In the genomic region with DNA sequence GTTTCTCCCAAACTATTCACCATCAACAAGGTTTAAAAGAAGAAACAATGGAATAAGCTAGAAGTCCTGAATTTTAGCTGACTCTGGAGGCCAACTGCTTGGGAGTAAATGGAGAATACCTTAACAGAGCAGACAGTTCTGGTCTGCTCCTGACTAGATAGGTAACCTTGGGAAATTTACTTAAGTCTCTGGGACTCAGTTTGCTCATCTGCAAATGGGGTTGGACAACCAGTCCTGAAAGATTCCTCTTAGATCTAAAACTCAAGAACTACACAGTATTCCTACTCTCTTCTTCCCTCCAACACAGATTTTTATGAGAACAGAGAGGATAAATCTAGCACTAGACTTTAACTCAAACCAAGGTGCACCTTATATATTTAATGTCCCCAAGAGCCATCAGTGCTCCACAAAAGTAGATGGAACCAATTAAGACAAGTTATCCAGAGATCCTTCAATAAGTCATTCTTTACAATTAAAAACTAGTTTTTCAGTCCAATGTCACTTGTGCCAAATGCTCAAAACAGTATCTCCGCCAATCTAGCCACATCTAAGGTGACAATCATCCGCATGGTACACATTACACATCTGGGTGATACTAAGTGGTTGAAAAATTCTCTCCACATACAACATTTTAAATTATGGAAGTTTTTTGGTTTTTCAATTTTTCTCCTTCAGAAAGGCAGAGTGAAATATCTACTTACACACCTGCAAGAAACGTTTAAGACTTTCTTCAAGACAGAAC, we compare ENCODE assay signal across 9 cellular contexts. TPM values are rescaled to one million over a fixed set of nuclear protein-coding genes. Genes with fewer than 3 reads are reported as not detected.
DNase-seq lines count a peak whose midpoint lies in the region; ATAC-seq, FAIRE-seq and TF ChIP-seq lines count a peak whose summit lies in the region.
"Had no signal": no experiment of that assay in that cellular context is flagged by ENCODE, and none has a peak within 500 bp of the region (broad histone marks: within the 10 kb centered on the region; RNA-seq: fewer than 3 reads in every experiment).

No MANE protein-coding gene starts in this region.

- peaks cover 85% of the 10 kb centered on the region for H3K79me2 ChIP-seq in SK-N-SH (ENCODE audit: insufficient read depth)

- WGBS in SK-N-SH (ENCODE audit: low lambda C conversion rate) = 56% methylated on average over 3 of the region's 3 CpGs

- H3K9ac ChIP-seq in SK-N-SH (peak overlapping the region; percentile 95), kidney (ENCODE audit: low read length in 2 of 2) (peak overlapping the region; percentile 72 to 91), subcutaneous abdominal adipose tissue (ENCODE audit: low read length in 5 of 5) (peak overlapping the region; percentile 83 to 97 (median 96))

- ATAC-seq in SK-N-SH treated with all-trans-retinoic acid at 6 μM for 48 hours (no peak), HG02885 (IDR thresholded peaks at IDR 0.05; ENCODE audit: poor library complexity, unreplicated experiment) (no peak)

- H3K4me1 ChIP-seq in SK-N-SH (ENCODE audit: control insufficient read depth in 1 of 2, insufficient read depth in 2 of 2, low read depth in 1 of 2, low read length in 1 of 2) (peaks cover 0 to 19% of the 10 kb centered on the region in 2 experiments; a peak in 2 of 4 replicates), kidney (ENCODE audit: control insufficient read depth in 1 of 2, insufficient read depth in 1 of 2, low read depth in 1 of 2, low read length in 2 of 2) (peaks cover 19 to 20% of the 10 kb centered on the region in 2 donors), subcutaneous abdominal adipose tissue (ENCODE audit: control insufficient read depth in 5 of 5, insufficient read depth in 5 of 5, low read length in 5 of 5) (peaks cover 11 to 71% (median 70%) of the 10 kb centered on the region in 5 donors)

- H3K27me3 Mint-ChIP-seq in activated naive CD8-positive, alpha-beta T cell = no peaks in the 10 kb centered on the region

- H3K9me2 ChIP-seq in SK-N-SH = no peaks in the 10 kb centered on the region

- H3F3A ChIP-seq in SK-N-SH (replicated peaks; ENCODE audit: insufficient read depth) = peaks cover 22% of the 10 kb centered on the region

- no peak overlapping the region for H2AFZ ChIP-seq in SK-N-SH (ENCODE audit: low read depth)

- POLR2A ChIA-PET in SK-N-SH (lab: Yijun Ruan, JAX) = interaction anchor here (0.6 to 1.9 kb wide), 3 partner anchors 13 to 70 kb away, joined by 3 to 10 read pairs (median 5); a partner anchor contains a TSS

- no peak for TF ChIP-seq EP300 in SK-N-SH (IDR thresholded peaks at IDR 0.05; ENCODE audit: borderline replicate concordance in 1 of 2, low read depth in 1 of 2, low read length in 1 of 2)

- DNase-seq in SK-N-SH (no peak), kidney (no peak), HUDEP-2 (lab: John Stamatoyannopoulos, UW; ENCODE audit: unreplicated experiment in 76 of 76) (no peak), NCI-H748 (lab: John Stamatoyannopoulos, UW; ENCODE audit: unreplicated experiment) (no peak)

- no peak for FAIRE-seq in kidney (lab: Jason Lieb, UNC)
- FAIRE-seq: A204.1 had no signal

- no peak for TF ChIP-seq CTCF in SK-N-SH (IDR thresholded peaks at IDR 0.05)
- TF ChIP-seq CTCF in kidney (IDR thresholded peaks at IDR 0.05; ENCODE audit: borderline replicate concordance, extremely low read depth, insufficient read depth) = no peak

- no peaks in the 10 kb centered on the region for H3K9me3 ChIP-seq in SK-N-SH
- H3K9me3 ChIP-seq in kidney (ENCODE audit: control insufficient read depth in 1 of 2, low read length in 2 of 2) = no peaks in the 10 kb centered on the region
- H3K9me3 ChIP-seq in subcutaneous abdominal adipose tissue (ENCODE audit: control insufficient read depth in 5 of 5, low read length in 5 of 5) = no peaks in the 10 kb centered on the region

- no peak for TF ChIP-seq RAD21 in SK-N-SH (IDR thresholded peaks at IDR 0.05; ENCODE audit: low read length)

- peak overlapping the region in 1 of 2 experiments; percentile 89; a peak in 1 of 4 replicates for H3K27ac ChIP-seq in SK-N-SH (ENCODE audit: low read depth in 2 of 2, low read length in 1 of 2)
- H3K27ac ChIP-seq in kidney (ENCODE audit: low read depth in 2 of 2, low read length in 2 of 2) = no peak overlapping the region
- peak overlapping the region; percentile 91 for H3K27ac ChIP-seq in subcutaneous abdominal adipose tissue (ENCODE audit: low read depth, low read length)

- peaks cover 61% of the 10 kb centered on the region for H4K20me1 ChIP-seq in SK-N-SH (ENCODE audit: insufficient read depth)

- H3K36me3 ChIP-seq in SK-N-SH (replicated peaks in 1 of 2; ENCODE audit: control insufficient read depth in 1 of 2, insufficient read depth in 2 of 2, low read length in 1 of 2) (peaks cover 4 to 14% of the 10 kb centered on the region in 2 experiments), kidney (ENCODE audit: control insufficient read depth in 1 of 2, insufficient read depth in 2 of 2, low read length in 2 of 2) (no peaks in the 10 kb centered on the region), subcutaneous abdominal adipose tissue (ENCODE audit: control insufficient read depth in 5 of 5, insufficient read depth in 5 of 5, low read length in 5 of 5) (peaks cover 0 to 6% (median 5%) of the 10 kb centered on the region in 5 donors)

- peak overlapping the region; percentile 98 for H3K4me3 Mint-ChIP-seq in activated naive CD8-positive, alpha-beta T cell

- H3K4me2 ChIP-seq in SK-N-SH = peak overlapping the region; percentile 71

- intact Hi-C loops in kidney (cut with DNase I) = no loop called here

- no peaks in the 10 kb centered on the region for H3K27me3 ChIP-seq in SK-N-SH (ENCODE audit: insufficient read depth)
- no peaks in the 10 kb centered on the region for H3K27me3 ChIP-seq in subcutaneous abdominal adipose tissue (ENCODE audit: control insufficient read depth in 5 of 5, insufficient read depth in 4 of 5, low read length in 5 of 5)

- H3K4me1 Mint-ChIP-seq in activated naive CD8-positive, alpha-beta T cell (ENCODE audit: low read depth) = peaks cover 64% of the 10 kb centered on the region

- CTCF ChIA-PET in SK-N-SH (lab: Yijun Ruan, JAX) = no interaction called here

- no peaks in the 10 kb centered on the region for H3K9me3 Mint-ChIP-seq in activated naive CD8-positive, alpha-beta T cell (ENCODE audit: low read depth)

- no peaks in the 10 kb centered on the region for H3K36me3 Mint-ChIP-seq in activated naive CD8-positive, alpha-beta T cell

- H3K4me3 ChIP-seq in SK-N-SH (ENCODE audit: low read depth in 2 of 2, low read length in 1 of 2) (peak overlapping the region; percentile 78 to 81), kidney (ENCODE audit: low read length in 2 of 2) (peak overlapping the region; percentile 92 to 99), subcutaneous abdominal adipose tissue (ENCODE audit: low read depth in 1 of 5, low read length in 5 of 5) (peak overlapping the region; percentile 85 to 97 (median 94))

- H3K27ac Mint-ChIP-seq in activated naive CD8-positive, alpha-beta T cell = peak overlapping the region; percentile 96

TF ChIP-seq in SK-N-SH, 30 proteins besides CTCF, POLR2A, EP300 and RAD21:
- no peak for TF ChIP-seq TAF1 (IDR thresholded peaks at IDR 0.05; ENCODE audit: borderline replicate concordance, low read depth, low read length)

TF ChIP-seq in SK-N-SH treated with all-trans-retinoic acid at 6 μM for 48 hours, 23 proteins besides CTCF, POLR2A, EP300 and RAD21 (continues in another document):
- TF ChIP-seq, protein P1, sequence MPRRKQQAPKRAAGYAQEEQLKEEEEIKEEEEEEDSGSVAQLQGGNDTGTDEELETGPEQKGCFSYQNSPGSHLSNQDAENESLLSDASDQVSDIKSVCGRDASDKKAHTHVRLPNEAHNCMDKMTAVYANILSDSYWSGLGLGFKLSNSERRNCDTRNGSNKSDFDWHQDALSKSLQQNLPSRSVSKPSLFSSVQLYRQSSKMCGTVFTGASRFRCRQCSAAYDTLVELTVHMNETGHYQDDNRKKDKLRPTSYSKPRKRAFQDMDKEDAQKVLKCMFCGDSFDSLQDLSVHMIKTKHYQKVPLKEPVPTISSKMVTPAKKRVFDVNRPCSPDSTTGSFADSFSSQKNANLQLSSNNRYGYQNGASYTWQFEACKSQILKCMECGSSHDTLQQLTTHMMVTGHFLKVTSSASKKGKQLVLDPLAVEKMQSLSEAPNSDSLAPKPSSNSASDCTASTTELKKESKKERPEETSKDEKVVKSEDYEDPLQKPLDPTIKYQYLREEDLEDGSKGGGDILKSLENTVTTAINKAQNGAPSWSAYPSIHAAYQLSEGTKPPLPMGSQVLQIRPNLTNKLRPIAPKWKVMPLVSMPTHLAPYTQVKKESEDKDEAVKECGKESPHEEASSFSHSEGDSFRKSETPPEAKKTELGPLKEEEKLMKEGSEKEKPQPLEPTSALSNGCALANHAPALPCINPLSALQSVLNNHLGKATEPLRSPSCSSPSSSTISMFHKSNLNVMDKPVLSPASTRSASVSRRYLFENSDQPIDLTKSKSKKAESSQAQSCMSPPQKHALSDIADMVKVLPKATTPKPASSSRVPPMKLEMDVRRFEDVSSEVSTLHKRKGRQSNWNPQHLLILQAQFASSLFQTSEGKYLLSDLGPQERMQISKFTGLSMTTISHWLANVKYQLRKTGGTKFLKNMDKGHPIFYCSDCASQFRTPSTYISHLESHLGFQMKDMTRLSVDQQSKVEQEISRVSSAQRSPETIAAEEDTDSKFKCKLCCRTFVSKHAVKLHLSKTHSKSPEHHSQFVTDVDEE (CRISPR knock-in tag; IDR thresholded peaks at IDR 0.05) = no peak

RNA-seq across cellular contexts. Expression of a gene that starts 1.5 kb away (rescaled TPM):
- polyA plus RNA-seq in SK-N-SH (2012; rRNA removed) (221 and 312 TPM in 2 replicates), kidney (ENCODE audit: insufficient read depth, low read depth, low replicate concordance) (345 TPM)
- 300 and 334 TPM in 2 replicates for polyA plus RNA-seq in SK-N-SH (2012; cell fraction: cytosol; rRNA removed)
- polyA plus RNA-seq in SK-N-SH (2012; cell fraction: nucleus; rRNA removed) = 174 and 183 TPM in 2 replicates
- 709 TPM for total RNA-seq in kidney

RNA-seq across cellular contexts. Expression of a gene that starts 1.9 kb away (rescaled TPM):
- polyA plus RNA-seq in SK-N-SH (2012; rRNA removed) = 42.1 and 57.5 TPM in 2 replicates
- 37.9 and 47.3 TPM in 2 replicates for polyA plus RNA-seq in SK-N-SH (2012; cell fraction: cytosol; rRNA removed)
- polyA plus RNA-seq in SK-N-SH (2012; cell fraction: nucleus; rRNA removed) = 26.5 and 29.9 TPM in 2 replicates
- 76.7 TPM for total RNA-seq in kidney
- 83.2 TPM for polyA plus RNA-seq in kidney (ENCODE audit: insufficient read depth, low read depth, low replicate concordance)

RNA-seq across cellular contexts. Expression of a gene that starts 12.0 kb away (rescaled TPM):
- polyA plus RNA-seq in SK-N-SH (2012; rRNA removed) (17.6 and 21.3 TPM in 2 replicates), kidney (ENCODE audit: insufficient read depth, low read depth, low replicate concordance) (44.1 TPM)
- 1.0 and 2.1 TPM in 2 replicates for polyA plus RNA-seq in SK-N-SH (2012; cell fraction: cytosol; rRNA removed)
- polyA plus RNA-seq in SK-N-SH (2012; cell fraction: nucleus; rRNA removed) = 185 and 225 TPM in 2 replicates
- total RNA-seq in kidney = 15.2 TPM

RNA-seq across cellular contexts. Expression of a gene that starts 18.9 kb away (rescaled TPM):
- polyA plus RNA-seq in SK-N-SH (2012; rRNA removed) (38.7 and 56.8 TPM in 2 replicates), kidney (ENCODE audit: insufficient read depth, low read depth, low replicate concordance) (27.1 TPM)
- polyA plus RNA-seq in SK-N-SH (2012; cell fraction: cytosol; rRNA removed) = 7.4 and 9.3 TPM in 2 replicates
- 501 and 625 TPM in 2 replicates for polyA plus RNA-seq in SK-N-SH (2012; cell fraction: nucleus; rRNA removed)
- 22.3 TPM for total RNA-seq in kidney

RNA-seq across cellular contexts. Expression of a gene that starts 52.1 kb away (rescaled TPM):
- polyA plus RNA-seq in SK-N-SH (2012; rRNA removed) (661 and 815 TPM in 2 replicates), kidney (ENCODE audit: insufficient read depth, low read depth, low replicate concordance) (454 TPM)
- polyA plus RNA-seq in SK-N-SH (2012; cell fraction: cytosol; rRNA removed) = 391 and 496 TPM in 2 replicates
- polyA plus RNA-seq in SK-N-SH (2012; cell fraction: nucleus; rRNA removed) = 254 and 446 TPM in 2 replicates
- 375 TPM for total RNA-seq in kidney
